In the genomic region with DNA sequence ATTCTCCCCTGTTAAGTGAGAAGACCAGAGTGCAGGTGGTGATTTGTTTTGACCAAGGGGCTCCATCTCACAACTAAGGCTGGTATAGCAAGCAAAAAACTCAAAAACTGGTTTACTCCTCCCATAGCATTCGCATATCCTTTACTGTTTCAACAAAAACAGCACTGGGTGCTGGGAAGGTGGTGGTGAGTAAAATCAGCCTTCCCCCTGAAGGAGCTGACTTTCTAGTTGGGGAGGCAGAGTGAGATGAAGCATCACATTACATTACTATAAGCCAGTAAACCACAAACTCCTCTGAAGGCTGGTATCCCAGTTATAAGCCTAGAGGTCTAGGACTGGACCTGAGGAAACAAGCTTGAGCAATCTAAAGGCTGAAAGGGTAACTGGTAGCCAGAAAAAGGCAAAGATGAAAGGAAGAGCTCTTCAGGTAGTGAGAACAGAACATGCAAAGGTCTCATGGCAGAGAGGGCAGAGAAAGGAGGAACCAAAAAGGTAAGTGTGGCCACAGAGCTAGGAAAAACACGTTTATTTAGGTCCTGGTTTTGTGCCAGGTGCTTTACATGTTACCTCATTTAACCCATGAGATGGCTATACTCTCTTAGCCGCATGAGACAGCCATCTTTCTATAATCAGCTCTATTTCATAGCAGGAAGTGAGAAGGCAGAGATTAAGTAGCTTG, we compare ENCODE assay signal across 8 cellular contexts. TPM values are rescaled to one million over a fixed set of nuclear protein-coding genes. Genes with fewer than 3 reads are reported as not detected.
A peak's percentile ranks its signal among the peaks of the same experiment; 100 is the strongest.
DNase-seq lines count a peak whose midpoint lies in the region; ATAC-seq and TF ChIP-seq lines count a peak whose summit lies in the region.

No MANE protein-coding gene starts in this region.

- H3K4me1 ChIP-seq in KMS-11 (ENCODE audit: low read depth, poor library complexity, severe bottlenecking) (peaks cover 64% of the 10 kb centered on the region), endodermal cell (ENCODE audit: control insufficient read depth, insufficient read depth, low read length) (no peaks in the 10 kb centered on the region), tibial artery (peaks cover 0 to 24% (median 12%) of the 10 kb centered on the region in 4 donors), upper lobe of left lung (peaks cover 10 to 38% (median 21%) of the 10 kb centered on the region in 4 donors)

- H3K27ac Mint-ChIP-seq in endodermal cell, result no peak overlapping the region

- H3K4me3 Mint-ChIP-seq in endodermal cell, result no peak overlapping the region

- H3K9me3 ChIP-seq in endodermal cell (ENCODE audit: control insufficient read depth, low read length) (peaks cover 41% of the 10 kb centered on the region), tibial artery (no peaks in the 10 kb centered on the region), upper lobe of left lung (peaks cover 0 to 7% (median 0%) of the 10 kb centered on the region in 4 donors)

- peak overlapping the region; percentile 36; the same call in 1 of the 2 replicates for H3K9ac ChIP-seq in KMS-11
- no peak overlapping the region for H3K9ac ChIP-seq in endodermal cell (ENCODE audit: extremely low read depth, low read length, poor library complexity, severe bottlenecking)

- intact Hi-C loops in tibial artery (cut with DNase I; ENCODE audit: low total_unique reads), result no loop called here

- peaks cover 44% of the 10 kb centered on the region for H3K9me3 Mint-ChIP-seq in endodermal cell

- H3K36me3 ChIP-seq in KMS-11 (ENCODE audit: insufficient read depth) (no peaks in the 10 kb centered on the region), endodermal cell (ENCODE audit: control insufficient read depth, insufficient read depth, low read length) (peaks cover 63% of the 10 kb centered on the region), tibial artery (peaks cover 0 to 15% (median 0%) of the 10 kb centered on the region in 3 donors), upper lobe of left lung (peaks cover 0 to 9% (median 0%) of the 10 kb centered on the region in 4 donors)

- peaks cover 18% of the 10 kb centered on the region for H3K4me1 Mint-ChIP-seq in endodermal cell

- peaks cover 64% of the 10 kb centered on the region for H3K36me3 Mint-ChIP-seq in endodermal cell (ENCODE audit: low read depth)

- no peak overlapping the region for H2AFZ ChIP-seq in KMS-11 (ENCODE audit: low read depth)

- no peaks in the 10 kb centered on the region for H4K20me1 ChIP-seq in KMS-11 (ENCODE audit: insufficient read depth)

- H3K4me3 ChIP-seq in KMS-11 (IDR thresholded peaks at IDR 0.05; ENCODE audit: insufficient read depth, low read depth, low read length), result no peak overlapping the region
- no peak overlapping the region for H3K4me3 ChIP-seq in endodermal cell (ENCODE audit: low read length)
- H3K4me3 ChIP-seq in tibial artery, result no peak overlapping the region
- no peak overlapping the region for H3K4me3 ChIP-seq in upper lobe of left lung

- DNase-seq in endodermal cell (no peak), HUDEP-2 (lab: John Stamatoyannopoulos, UW; ENCODE audit: unreplicated experiment in 76 of 76) (no peak), tibial artery (no peak), NCI-H2081 treated with DMSO at 0.1 percent for 48 hours (lab: John Stamatoyannopoulos, UW) (no peak), upper lobe of left lung (no peak)

- no peaks in the 10 kb centered on the region for H3K27me3 Mint-ChIP-seq in endodermal cell (ENCODE audit: insufficient read depth)

- ATAC-seq in GM18519 (IDR thresholded peaks at IDR 0.05; ENCODE audit: low FRiP score, unreplicated experiment) (peak; percentile 82), GM21723 (IDR thresholded peaks at IDR 0.05; ENCODE audit: unreplicated experiment) (peak; percentile 93), upper lobe of left lung (ENCODE audit: low FRiP score in 2 of 2) (no peak)

- no peaks in the 10 kb centered on the region for H3K27me3 ChIP-seq in KMS-11 (ENCODE audit: insufficient read depth, low read depth)
- no peaks in the 10 kb centered on the region for H3K27me3 ChIP-seq in endodermal cell (ENCODE audit: control insufficient read depth, insufficient read depth, low read length, poor library complexity, severe bottlenecking)
- no peaks in the 10 kb centered on the region for H3K27me3 ChIP-seq in tibial artery
- no peaks in the 10 kb centered on the region for H3K27me3 ChIP-seq in upper lobe of left lung

- no peak for TF ChIP-seq POLR2A in upper lobe of left lung (IDR thresholded peaks at IDR 0.05)

- H3K27ac ChIP-seq in KMS-11 (peak overlapping the region; percentile 93), endodermal cell (ENCODE audit: low read depth, low read length) (peak overlapping the region; percentile 55), tibial artery (no peak overlapping the region), upper lobe of left lung (no peak overlapping the region)

- H3K79me2 ChIP-seq in KMS-11 (ENCODE audit: insufficient read depth, low read depth), result peaks cover 55% of the 10 kb centered on the region

- peak overlapping the region; percentile 46 for H3K4me2 ChIP-seq in KMS-11

- WGBS in endodermal cell (ENCODE audit: insufficient coverage in 1 of 2, insufficient read length in 1 of 2), 2 experiments, result 94% methylated on average over 3 of the region's 3 CpGs; no CpG with 5 or more reads in 1 of the 2 experiments
- 54 to 57% methylated on average over 3 of the region's 3 CpGs for WGBS in upper lobe of left lung, 2 donors

- TF ChIP-seq EP300 in upper lobe of left lung (IDR thresholded peaks at IDR 0.05), result no peak

- TF ChIP-seq CTCF in KMS-11 (conservative IDR thresholded peaks at IDR 0.05; ENCODE audit: low read depth, low read length) (no peak), endodermal cell (conservative IDR thresholded peaks at IDR 0.05) (no peak), tibial artery (IDR thresholded peaks at IDR 0.05) (no peak), upper lobe of left lung (IDR thresholded peaks at IDR 0.05) (no peak)

RNA-seq across cellular contexts. Expression of a gene that starts 22.3 kb away (rescaled TPM):
- total RNA-seq in endodermal cell (100 to 1,000 TPM; 216 to 256 TPM), upper lobe of left lung (100 to 1,000 TPM in 4 of 6 donors, 10 to 100 TPM in 2; 55.5 to 200 (median 121) TPM)
- polyA plus RNA-seq in endodermal cell (2013, experiment 1 of 2), result 193 TPM
- 178 TPM for polyA plus RNA-seq in endodermal cell (2013, experiment 2 of 2)

Comparison
In these comparisons a context has a peak if more than half of its experiments do, and no peak if none do; other contexts are left out.
1. ATAC-seq: peak in GM18519 (single experiment) and GM21723 (single experiment); none in upper lobe of left lung (0 of 2).
2. H3K27ac ChIP-seq: peak in KMS-11 (single experiment) and endodermal cell (single experiment); none in tibial artery (0 of 2) and upper lobe of left lung (0 of 4).